1 cellular context compared by ENCODE assay signal in genomic region chr21:33641339-33642026, GRCh38.
TF ChIP-seq lines count a peak whose summit lies in the region.

CRYZL1 (minus strand) TSS chr21:33641741; CDS start chr21:33631551, 10,190 bp downstream.

TF ChIP-seq in HepG2, 621 proteins besides CTCF, POLR2A, EP300 and RAD21 (continued from another document and continues in another):
- TF ChIP-seq ARID5B (CRISPR knock-in tag; IDR thresholded peaks at IDR 0.05) (peak; percentile 7; the same call in 1 of the 2 replicates), ZNF224 (CRISPR knock-in tag; IDR thresholded peaks at IDR 0.05) (no peak), ZFP82 (CRISPR knock-in tag; IDR thresholded peaks at IDR 0.05; ENCODE audit: borderline replicate concordance) (no peak), ZKSCAN8 (CRISPR knock-in tag; IDR thresholded peaks at IDR 0.05; ENCODE audit: borderline replicate concordance) (no peak), BHLHE40 (IDR thresholded peaks at IDR 0.05; ENCODE audit: low read length) (no peak), ZNF883 (CRISPR knock-in tag; IDR thresholded peaks at IDR 0.05; ENCODE audit: not compliant biosample characterization) (no peak), TEAD2 (CRISPR knock-in tag; IDR thresholded peaks at IDR 0.05) (no peak), ZNF234 (CRISPR knock-in tag; conservative IDR thresholded peaks at IDR 0.05) (no peak), ZNF20 (CRISPR knock-in tag; IDR thresholded peaks at IDR 0.05) (no peak), PTBP1 (IDR thresholded peaks at IDR 0.05; ENCODE audit: low read depth, low read length, poor library complexity, severe bottlenecking) (no peak), ZSCAN31 (CRISPR knock-in tag; IDR thresholded peaks at IDR 0.05; ENCODE audit: low read depth) (0 out of 2 replicates have a peak, but pooled peaks have one; percentile 66), MAX (IDR thresholded peaks at IDR 0.05) (peak; percentile 49), ZBTB1 (CRISPR knock-in tag; IDR thresholded peaks at IDR 0.05; ENCODE audit: borderline replicate concordance) (no peak), ZMYM3 (CRISPR knock-in tag; IDR thresholded peaks at IDR 0.05) (no peak), SP4 (CRISPR knock-in tag; IDR thresholded peaks at IDR 0.05) (peak; percentile 87), MEIS1 (CRISPR knock-in tag; IDR thresholded peaks at IDR 0.05; ENCODE audit: borderline replicate concordance) (0 out of 2 replicates have a peak, but pooled peaks have one; percentile 59), POLR2AphosphoS5 (IDR thresholded peaks at IDR 0.05; ENCODE audit: low read depth, low read length) (peak; percentile 65), ZNF687 (CRISPR knock-in tag; IDR thresholded peaks at IDR 0.05) (peak; percentile 80), ZMAT3 (CRISPR knock-in tag; conservative IDR thresholded peaks at IDR 0.05) (0 out of 2 replicates have a peak, but pooled peaks have one; percentile 6), RAD51 (IDR thresholded peaks at IDR 0.05; ENCODE audit: borderline replicate concordance) (no peak), ZC3H4 (CRISPR knock-in tag; IDR thresholded peaks at IDR 0.05; ENCODE audit: borderline replicate concordance) (no peak), NKX3-1 (CRISPR knock-in tag; IDR thresholded peaks at IDR 0.05) (no peak), NCOA1 (CRISPR knock-in tag; IDR thresholded peaks at IDR 0.05) (no peak), ZNF776 (CRISPR knock-in tag; IDR thresholded peaks at IDR 0.05) (peak; percentile 82; the same call in 1 of the 2 replicates), ZNF367 (CRISPR knock-in tag; IDR thresholded peaks at IDR 0.05; ENCODE audit: borderline replicate concordance) (no peak), KMT2B (CRISPR knock-in tag; IDR thresholded peaks at IDR 0.05) (peak; percentile 82), ONECUT2 (CRISPR knock-in tag; IDR thresholded peaks at IDR 0.05) (no peak), MTF1 (CRISPR knock-in tag; IDR thresholded peaks at IDR 0.05) (no peak), ZNF691 (CRISPR knock-in tag; IDR thresholded peaks at IDR 0.05; ENCODE audit: borderline replicate concordance, low read depth) (peak; percentile 81; the same call in 1 of the 2 replicates), ZNF780A (CRISPR knock-in tag; IDR thresholded peaks at IDR 0.05) (no peak), IKZF1 (IDR thresholded peaks at IDR 0.05) (no peak), HOXA9 (CRISPR knock-in tag; IDR thresholded peaks at IDR 0.05; ENCODE audit: borderline replicate concordance) (no peak), ATAD3A (CRISPR knock-in tag; IDR thresholded peaks at IDR 0.05) (no peak), ZNF878 (CRISPR knock-in tag; IDR thresholded peaks at IDR 0.05) (no peak), RBFOX2 (IDR thresholded peaks at IDR 0.05; ENCODE audit: low read depth, low read length) (peak; percentile 84), ZNF607 (CRISPR knock-in tag; IDR thresholded peaks at IDR 0.05; ENCODE audit: borderline replicate concordance) (peak; percentile 71; the same call in 1 of the 2 replicates), ATF5 (CRISPR knock-in tag; IDR thresholded peaks at IDR 0.05; ENCODE audit: low read depth) (peak; percentile 76; the same call in 1 of the 2 replicates), ZNF772 (CRISPR knock-in tag; IDR thresholded peaks at IDR 0.05) (peak; percentile 70), ERF (CRISPR knock-in tag; IDR thresholded peaks at IDR 0.05) (no peak), ZFP36L1 (CRISPR knock-in tag; IDR thresholded peaks at IDR 0.05) (no peak), ZNF280B (CRISPR knock-in tag; IDR thresholded peaks at IDR 0.05; ENCODE audit: borderline replicate concordance) (peak; percentile 87), E2F5 (CRISPR knock-in tag; conservative IDR thresholded peaks at IDR 0.05) (0 out of 2 replicates have a peak, but pooled peaks have one; percentile 26), ZNF362 (CRISPR knock-in tag; IDR thresholded peaks at IDR 0.05; ENCODE audit: borderline replicate concordance) (no peak)
- TF ChIP-seq, protein P1, sequence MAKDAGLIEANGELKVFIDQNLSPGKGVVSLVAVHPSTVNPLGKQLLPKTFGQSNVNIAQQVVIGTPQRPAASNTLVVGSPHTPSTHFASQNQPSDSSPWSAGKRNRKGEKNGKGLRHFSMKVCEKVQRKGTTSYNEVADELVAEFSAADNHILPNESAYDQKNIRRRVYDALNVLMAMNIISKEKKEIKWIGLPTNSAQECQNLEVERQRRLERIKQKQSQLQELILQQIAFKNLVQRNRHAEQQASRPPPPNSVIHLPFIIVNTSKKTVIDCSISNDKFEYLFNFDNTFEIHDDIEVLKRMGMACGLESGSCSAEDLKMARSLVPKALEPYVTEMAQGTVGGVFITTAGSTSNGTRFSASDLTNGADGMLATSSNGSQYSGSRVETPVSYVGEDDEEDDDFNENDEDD (CRISPR knock-in tag; IDR thresholded peaks at IDR 0.05; ENCODE audit: borderline replicate concordance): peak; percentile 49; the same call in 1 of the 2 replicates
- TF ChIP-seq, protein P2, sequence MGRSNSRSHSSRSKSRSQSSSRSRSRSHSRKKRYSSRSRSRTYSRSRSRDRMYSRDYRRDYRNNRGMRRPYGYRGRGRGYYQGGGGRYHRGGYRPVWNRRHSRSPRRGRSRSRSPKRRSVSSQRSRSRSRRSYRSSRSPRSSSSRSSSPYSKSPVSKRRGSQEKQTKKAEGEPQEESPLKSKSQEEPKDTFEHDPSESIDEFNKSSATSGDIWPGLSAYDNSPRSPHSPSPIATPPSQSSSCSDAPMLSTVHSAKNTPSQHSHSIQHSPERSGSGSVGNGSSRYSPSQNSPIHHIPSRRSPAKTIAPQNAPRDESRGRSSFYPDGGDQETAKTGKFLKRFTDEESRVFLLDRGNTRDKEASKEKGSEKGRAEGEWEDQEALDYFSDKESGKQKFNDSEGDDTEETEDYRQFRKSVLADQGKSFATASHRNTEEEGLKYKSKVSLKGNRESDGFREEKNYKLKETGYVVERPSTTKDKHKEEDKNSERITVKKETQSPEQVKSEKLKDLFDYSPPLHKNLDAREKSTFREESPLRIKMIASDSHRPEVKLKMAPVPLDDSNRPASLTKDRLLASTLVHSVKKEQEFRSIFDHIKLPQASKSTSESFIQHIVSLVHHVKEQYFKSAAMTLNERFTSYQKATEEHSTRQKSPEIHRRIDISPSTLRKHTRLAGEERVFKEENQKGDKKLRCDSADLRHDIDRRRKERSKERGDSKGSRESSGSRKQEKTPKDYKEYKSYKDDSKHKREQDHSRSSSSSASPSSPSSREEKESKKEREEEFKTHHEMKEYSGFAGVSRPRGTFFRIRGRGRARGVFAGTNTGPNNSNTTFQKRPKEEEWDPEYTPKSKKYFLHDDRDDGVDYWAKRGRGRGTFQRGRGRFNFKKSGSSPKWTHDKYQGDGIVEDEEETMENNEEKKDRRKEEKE (IDR thresholded peaks at IDR 0.05): no peak
- TF ChIP-seq, protein P3, sequence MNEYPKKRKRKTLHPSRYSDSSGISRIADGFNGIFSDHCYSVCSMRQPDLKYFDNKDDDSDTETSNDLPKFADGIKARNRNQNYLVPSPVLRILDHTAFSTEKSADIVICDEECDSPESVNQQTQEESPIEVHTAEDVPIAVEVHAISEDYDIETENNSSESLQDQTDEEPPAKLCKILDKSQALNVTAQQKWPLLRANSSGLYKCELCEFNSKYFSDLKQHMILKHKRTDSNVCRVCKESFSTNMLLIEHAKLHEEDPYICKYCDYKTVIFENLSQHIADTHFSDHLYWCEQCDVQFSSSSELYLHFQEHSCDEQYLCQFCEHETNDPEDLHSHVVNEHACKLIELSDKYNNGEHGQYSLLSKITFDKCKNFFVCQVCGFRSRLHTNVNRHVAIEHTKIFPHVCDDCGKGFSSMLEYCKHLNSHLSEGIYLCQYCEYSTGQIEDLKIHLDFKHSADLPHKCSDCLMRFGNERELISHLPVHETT (CRISPR knock-in tag; conservative IDR thresholded peaks at IDR 0.05): 0 out of 2 replicates have a peak, but pooled peaks have one; percentile 29
